In genomic region chr5:3251784-3252183, GRCh38 we compare ENCODE assay signal across 23 cellular contexts.
A peak's percentile ranks its signal among the peaks of the same experiment; 100 is the strongest.
DNase-seq lines count a peak whose midpoint lies in the region; ATAC-seq and TF ChIP-seq lines count a peak whose summit lies in the region.
"Had no signal": no experiment of that assay in that cellular context is flagged by ENCODE, and none has a peak within 500 bp of the region (broad histone marks: within the 10 kb centered on the region; RNA-seq: fewer than 3 reads in every experiment).

No MANE protein-coding gene starts in this region.

- H4K8ac ChIP-seq in neuronal stem cell (ENCODE audit: low read depth, low read length), result no peak overlapping the region

- H3K27ac Mint-ChIP-seq in GM23338 (no peak overlapping the region), WTC11 (no peak overlapping the region)

- peak overlapping the region; percentile 20 for H3K18ac ChIP-seq in neuronal stem cell (ENCODE audit: low read length)

- H3K9me3 ChIP-seq in iPS-18a (ENCODE audit: control insufficient read depth, low read depth, low read length) (no peaks in the 10 kb centered on the region), neuronal stem cell (replicated peaks in 1 of 2; ENCODE audit: control insufficient read depth in 2 of 2, insufficient read depth in 1 of 2, low read depth in 1 of 2, low read length in 2 of 2) (no peaks in the 10 kb centered on the region)
- H3K9me3 ChIP-seq: MG63 had no signal

- H3K79me1 ChIP-seq in neuronal stem cell (ENCODE audit: low read depth, low read length), result no peaks in the 10 kb centered on the region

- CTCF ChIA-PET in WTC11 (lab: Charles Lee), result no interaction called here

- H3K27me3 Mint-ChIP-seq in GM23338 (ENCODE audit: insufficient read depth, low read depth, poor library complexity) (peaks cover 4% of the 10 kb centered on the region), WTC11 (ENCODE audit: low read depth) (peaks cover 19% of the 10 kb centered on the region)

- H3K4me3 Mint-ChIP-seq in GM23338 (0 out of 3 replicates have a peak overlapping the region, but pooled peaks have one; percentile 3), WTC11 (peak overlapping the region; percentile 13; the same call in 1 of the 2 replicates)

- POLR2A ChIA-PET in WTC11 (lab: Charles Lee), result no interaction called here

- H3K4me1 Mint-ChIP-seq in GM23338 (peaks cover 21% of the 10 kb centered on the region), WTC11 (peaks cover 28% of the 10 kb centered on the region)

- no peak overlapping the region for H2BK12ac ChIP-seq in neuronal stem cell (ENCODE audit: low read length)

- no peak overlapping the region for H4K91ac ChIP-seq in neuronal stem cell (ENCODE audit: low read depth, low read length, poor library complexity)

- no peak for TF ChIP-seq CTCF in GM23338 (conservative IDR thresholded peaks at IDR 0.05; ENCODE audit: low read depth in 2 of 2)
- no peak for TF ChIP-seq CTCF in WTC11 (IDR thresholded peaks at IDR 0.05)

- DNase-seq in GM23338 (ENCODE audit: low spot score) (peak; percentile 45), WTC11 (ENCODE audit: low spot score) (peak; percentile 41), neuronal stem cell (ENCODE audit: low spot score) (no peak), putamen (ENCODE audit: low spot score) (no peak)
- DNase-seq: 8988T, ACHN, DMS153, DND-41, GM23248, IMR-90, KG1, MG63, NCI-H1105 treated with DMSO at 0.1 percent for 48 hours, NCI-H2029, NCI-H446 treated with DMSO at 0.1 percent for 48 hours, NCI-H526 treated with DMSO at 0.1 percent for 48 hours, SHP77 had no signal

- H3K27me3 ChIP-seq in GM23338 (ENCODE audit: insufficient read depth) (no peaks in the 10 kb centered on the region), iPS-18a (ENCODE audit: control insufficient read depth, insufficient read depth, low read length) (no peaks in the 10 kb centered on the region), neuronal stem cell (ENCODE audit: control insufficient read depth in 3 of 3, insufficient read depth in 3 of 3, low read depth in 1 of 3, low read length in 3 of 3) (peaks cover 0 to 2% (median 0%) of the 10 kb centered on the region in 3 experiments)

- H3F3A ChIP-seq in GM23338 (replicated peaks; ENCODE audit: low read depth), result no peaks in the 10 kb centered on the region

- no CpG with 5 or more reads among the region's 5 CpGs for WGBS in neuronal stem cell (ENCODE audit: extremely low coverage in 2 of 2, insufficient read length in 2 of 2, insufficient replicate concordance in 1 of 2), 2 donors

- H3K23ac ChIP-seq in neuronal stem cell (ENCODE audit: low read depth, low read length, poor library complexity), result no peak overlapping the region

- no peak overlapping the region for H3K4ac ChIP-seq in neuronal stem cell (ENCODE audit: low read length)

- no peak overlapping the region for H3K9ac ChIP-seq in iPS-18a (ENCODE audit: low read length)
- no peak overlapping the region for H3K9ac ChIP-seq in neuronal stem cell (ENCODE audit: low read depth, low read length, poor library complexity)
- H3K9ac ChIP-seq: GM23248 had no signal

- H3K79me2 ChIP-seq in GM23338 (replicated peaks; ENCODE audit: insufficient read depth), result no peaks in the 10 kb centered on the region

- H3K4me3 ChIP-seq in GM23338 (no peak overlapping the region), iPS-18a (ENCODE audit: low read length) (peak overlapping the region; percentile 21), neuronal stem cell (ENCODE audit: low read length in 2 of 2) (no peak overlapping the region)
- H3K4me3 ChIP-seq: GM23248, MG63 had no signal

- H3K4me1 ChIP-seq in GM23338 (ENCODE audit: insufficient read depth) (peaks cover 13% of the 10 kb centered on the region), iPS-18a (ENCODE audit: control insufficient read depth, low read depth, low read length) (peaks cover 23% of the 10 kb centered on the region), neuronal stem cell (ENCODE audit: control insufficient read depth in 2 of 2, insufficient read depth in 1 of 2, low read depth in 1 of 2, low read length in 2 of 2) (peaks cover 0 to 2% of the 10 kb centered on the region in 2 donors)

- no peak overlapping the region for H2BK120ac ChIP-seq in neuronal stem cell (ENCODE audit: low read depth, low read length)

- H3K4me2 ChIP-seq in GM23338, result peak overlapping the region; percentile 22; the same call in 1 of the 2 replicates
- H3K4me2 ChIP-seq in neuronal stem cell (ENCODE audit: insufficient read depth, low read length, poor library complexity, severe bottlenecking), result no peak overlapping the region

- no peak overlapping the region for H2AFZ ChIP-seq in GM23338
- no peak overlapping the region for H2AFZ ChIP-seq in neuronal stem cell (ENCODE audit: low read length)
- H2AFZ ChIP-seq: GM23248 had no signal

- H3K36me3 ChIP-seq in GM23338 (ENCODE audit: insufficient read depth) (no peaks in the 10 kb centered on the region), iPS-18a (ENCODE audit: control insufficient read depth, low read depth, low read length) (no peaks in the 10 kb centered on the region), neuronal stem cell (replicated peaks in 1 of 2; ENCODE audit: control insufficient read depth in 2 of 2, insufficient read depth in 2 of 2, low read length in 2 of 2) (no peaks in the 10 kb centered on the region)
- H3K36me3 ChIP-seq: MG63 had no signal

- 0 out of 2 replicates have a peak, but pooled peaks cover 5% of the 10 kb centered on the region for H3K9me2 ChIP-seq in GM23338 (ENCODE audit: insufficient read depth)

- H3K9me3 Mint-ChIP-seq in GM23338 (0 out of 3 replicates have a peak, but pooled peaks cover 3% of the 10 kb centered on the region), WTC11 (peaks cover 7% of the 10 kb centered on the region)

- no peak overlapping the region for H2AK5ac ChIP-seq in neuronal stem cell (ENCODE audit: low read depth, low read length)

- no peak overlapping the region for H3K14ac ChIP-seq in neuronal stem cell (ENCODE audit: low read length)

- ATAC-seq in GM23338 (peak; percentile 93), WTC11 (peak; percentile 97), HG02840 (IDR thresholded peaks at IDR 0.05; ENCODE audit: low FRiP score, unreplicated experiment) (no peak), HG02973 (IDR thresholded peaks at IDR 0.05; ENCODE audit: unreplicated experiment) (no peak)
- ATAC-seq: HCT116, Panc1 had no signal

- H4K20me1 ChIP-seq in GM23338 (replicated peaks; ENCODE audit: insufficient read depth), result no peaks in the 10 kb centered on the region

- H3K27ac ChIP-seq in GM23338 (ENCODE audit: low read depth), result no peak overlapping the region
- no peak overlapping the region for H3K27ac ChIP-seq in iPS-18a (ENCODE audit: low read length)
- H3K27ac ChIP-seq in neuronal stem cell (replicated peaks; ENCODE audit: low read length), result no peak overlapping the region
- H3K27ac ChIP-seq: GM23248, RWPE1 had no signal

- no peaks in the 10 kb centered on the region for H3K36me3 Mint-ChIP-seq in GM23338 (ENCODE audit: low read depth)
- no peaks in the 10 kb centered on the region for H3K36me3 Mint-ChIP-seq in WTC11

- no peak overlapping the region for H2BK5ac ChIP-seq in neuronal stem cell (ENCODE audit: low read length)

- no peak overlapping the region for H2BK15ac ChIP-seq in neuronal stem cell (ENCODE audit: low read length)

TF ChIP-seq in GM23338, 12 proteins besides CTCF, POLR2A, EP300 and RAD21 (continues in another document):
- TF ChIP-seq NANOG (IDR thresholded peaks at IDR 0.05; ENCODE audit: borderline replicate concordance), result no peak
- TF ChIP-seq ZNF114 (CRISPR knock-in tag; IDR thresholded peaks at IDR 0.05), result 0 out of 2 replicates have a peak, but pooled peaks have one; percentile 37

TF ChIP-seq in WTC11, 78 proteins besides CTCF, POLR2A, EP300 and RAD21:
- 0 out of 2 replicates have a peak, but pooled peaks have one; percentile 22 for TF ChIP-seq TEAD1 (CRISPR knock-in tag; IDR thresholded peaks at IDR 0.05)
- no peak for TF ChIP-seq ATF3 (CRISPR knock-in tag; conservative IDR thresholded peaks at IDR 0.05)
- no peak for TF ChIP-seq MLX (CRISPR knock-in tag; IDR thresholded peaks at IDR 0.05)
- TF ChIP-seq FOXP4 (CRISPR knock-in tag; IDR thresholded peaks at IDR 0.05), result 0 out of 2 replicates have a peak, but pooled peaks have one; percentile 40
TF ChIP-seq in WTC11: peak in this region for 2.

Comparison
In these comparisons a context has a peak if more than half of its experiments do, and no peak if none do; other contexts are left out.
1. ATAC-seq: peak in GM23338 (single experiment) and WTC11 (single experiment); none in HG02840 (single experiment) and HG02973 (single experiment).
2. DNase-seq: peak in GM23338 (single experiment) and WTC11 (single experiment); none in neuronal stem cell (single experiment) and putamen (single experiment).